19 cellular contexts compared by ENCODE assay signal in genomic region chr10:18359839-18360238, GRCh38.
DNase-seq lines count a peak whose midpoint lies in the region; ATAC-seq and TF ChIP-seq lines count a peak whose summit lies in the region.
"Had no signal": no experiment of that assay in that cellular context is flagged by ENCODE, and none has a peak within 500 bp of the region (broad histone marks: within the 10 kb centered on the region; RNA-seq: fewer than 3 reads in every experiment).

No MANE protein-coding gene starts in this region.

- no peaks in the 10 kb centered on the region for H3K36me3 ChIP-seq in left ventricle myocardium inferior
- H3K36me3 ChIP-seq in mucosa of rectum (ENCODE audit: control insufficient read depth in 2 of 2, insufficient read depth in 2 of 2, low read length in 2 of 2), result no peaks in the 10 kb centered on the region
- H3K36me3 ChIP-seq: BLaER1, HAP-1 had no signal

- H3K4me3 ChIP-seq in left ventricle myocardium inferior (no peak overlapping the region), mucosa of rectum (ENCODE audit: low read length in 2 of 2) (no peak overlapping the region)
- H3K4me3 ChIP-seq: A549, BLaER1, HAP-1 had no signal

- H3K9ac ChIP-seq in mucosa of rectum (ENCODE audit: low read depth in 1 of 2, low read length in 2 of 2), result no peak overlapping the region
- H3K9ac ChIP-seq: BLaER1 had no signal

- peak overlapping the region; percentile 5 for H3K27ac Mint-ChIP-seq in endothelial cell (ENCODE audit: unreplicated experiment)
- H3K27ac Mint-ChIP-seq: CD14-positive monocyte; CD4-positive, alpha-beta memory T cell; IgD-negative memory B cell had no signal

- DNase-seq in left ventricle myocardium inferior (no peak), cardiac septum (ENCODE audit: low spot score) (no peak), endothelial cell (ENCODE audit: low spot score) (no peak), OCI-M1 (lab: John Stamatoyannopoulos, UW) (no peak), HT-29 (ENCODE audit: low spot score) (no peak), iPS-NIHi7 (ENCODE audit: extremely low spot score) (no peak)
- DNase-seq: CD4-positive, alpha-beta memory T cell; DMS153; DMS79; GDM1 had no signal

- ATAC-seq in HG02840 (IDR thresholded peaks at IDR 0.05; ENCODE audit: low FRiP score, unreplicated experiment), result no peak
- ATAC-seq: A549, HepG2 had no signal

- H3K36me3 Mint-ChIP-seq in endothelial cell (ENCODE audit: low read depth, unreplicated experiment), result no peaks in the 10 kb centered on the region
- H3K36me3 Mint-ChIP-seq: CD14-positive monocyte; CD4-positive, alpha-beta memory T cell; IgD-negative memory B cell had no signal

- intact Hi-C loops in left ventricle myocardium inferior (cut with micrococcal nuclease), result no loop called here
- intact Hi-C loops in cardiac septum (cut with DNase I), result no loop called here

- H3K27me3 ChIP-seq in left ventricle myocardium inferior (ENCODE audit: low read depth), result no peaks in the 10 kb centered on the region
- H3K27me3 ChIP-seq in mucosa of rectum (ENCODE audit: control insufficient read depth in 2 of 2, insufficient read depth in 2 of 2, low read length in 2 of 2), result no peaks in the 10 kb centered on the region
- H3K27me3 ChIP-seq: BLaER1 had no signal

- peak overlapping the region; percentile 62 for H3K27ac ChIP-seq in left ventricle myocardium inferior (replicated peaks)
- H3K27ac ChIP-seq in mucosa of rectum (ENCODE audit: low read depth in 2 of 2, low read length in 2 of 2), result peak overlapping the region; percentile 46 to 60
- H3K27ac ChIP-seq: 22Rv1, A549, BLaER1 had no signal

- H3K4me1 Mint-ChIP-seq in endothelial cell (ENCODE audit: unreplicated experiment), result peaks cover 9% of the 10 kb centered on the region
- H3K4me1 Mint-ChIP-seq: CD14-positive monocyte; CD4-positive, alpha-beta memory T cell; IgD-negative memory B cell had no signal

- H3K4me3 Mint-ChIP-seq in endothelial cell (ENCODE audit: unreplicated experiment), result no peak overlapping the region
- H3K4me3 Mint-ChIP-seq: CD14-positive monocyte; CD4-positive, alpha-beta memory T cell; IgD-negative memory B cell had no signal

- no peaks in the 10 kb centered on the region for H3K9me3 Mint-ChIP-seq in endothelial cell (ENCODE audit: unreplicated experiment)
- H3K9me3 Mint-ChIP-seq: CD14-positive monocyte had no signal

- peaks cover 3% of the 10 kb centered on the region for H3K27me3 Mint-ChIP-seq in endothelial cell (ENCODE audit: unreplicated experiment)

- H3K9me3 ChIP-seq in left ventricle myocardium inferior (replicated peaks) (no peaks in the 10 kb centered on the region), mucosa of rectum (ENCODE audit: control insufficient read depth in 2 of 2, low read length in 2 of 2) (no peaks in the 10 kb centered on the region)
- H3K9me3 ChIP-seq: A549, BLaER1, HAP-1 had no signal

- H3K4me1 ChIP-seq in left ventricle myocardium inferior (peaks cover 19% of the 10 kb centered on the region), mucosa of rectum (ENCODE audit: control insufficient read depth in 2 of 2, insufficient read depth in 2 of 2, low read length in 2 of 2) (peaks cover 0 to 10% of the 10 kb centered on the region in 2 donors)
- H3K4me1 ChIP-seq: A549, BLaER1 had no signal

- TF ChIP-seq CTCF in left ventricle myocardium inferior (IDR thresholded peaks at IDR 0.05; ENCODE audit: borderline replicate concordance), result no peak
- no peak for TF ChIP-seq CTCF in endothelial cell (IDR thresholded peaks at IDR 0.05; ENCODE audit: unreplicated experiment)
